In genomic region chr17:16243811-16244567, GRCh38 we compare ENCODE assay signal across 17 cellular contexts. TPM values are rescaled to one million over a fixed set of nuclear protein-coding genes. Genes with fewer than 3 reads are reported as not detected.
A peak's percentile ranks its signal among the peaks of the same experiment; 100 is the strongest.
DNase-seq lines count a peak whose midpoint lies in the region; ATAC-seq, FAIRE-seq and TF ChIP-seq lines count a peak whose summit lies in the region.
"Had no signal": no experiment of that assay in that cellular context is flagged by ENCODE, and none has a peak within 500 bp of the region (broad histone marks: within the 10 kb centered on the region; RNA-seq: fewer than 3 reads in every experiment).

No MANE protein-coding gene starts in this region.

- no peak overlapping the region for H3K9ac ChIP-seq in HepG2 (ENCODE audit: insufficient read depth, low read depth, low read length)
- peak overlapping the region; percentile 14; the same call in 1 of the 2 replicates for H3K9ac ChIP-seq in iPS-20b (ENCODE audit: low read depth, low read length)

- TF ChIP-seq EP300 in HepG2 (IDR thresholded peaks at IDR 0.05; ENCODE audit: low read depth in 2 of 2, low read length in 2 of 2): no peak
- no peak for TF ChIP-seq EP300 in HepG2 (CRISPR knock-in tag; IDR thresholded peaks at IDR 0.05; ENCODE audit: borderline replicate concordance)

- peak overlapping the region; percentile 48 for H3K27ac ChIP-seq in HepG2 (ENCODE audit: extremely low read length, insufficient read depth, low read length)
- H3K27ac ChIP-seq in right lobe of liver: no peak overlapping the region
- peak overlapping the region; percentile 43 for H3K27ac ChIP-seq in iPS-20b (ENCODE audit: low read length)
- H3K27ac ChIP-seq in testis: no peak overlapping the region
- H3K27ac ChIP-seq: body of pancreas, heart right ventricle, ovary had no signal

- no TSS peak for BruUV-seq in HepG2 (replicated peaks; lab: Mats Ljungman, UMichigan)

- FAIRE-seq in HepG2 (lab: Jason Lieb, UNC): no peak
- FAIRE-seq: RCC 7860, urothelium cell line had no signal

- H3K36me3 ChIP-seq in HepG2 (replicated peaks in 1 of 2; ENCODE audit: control insufficient read depth in 1 of 2, insufficient read depth in 2 of 2, low read length in 2 of 2) (no peaks in the 10 kb centered on the region), right lobe of liver (no peaks in the 10 kb centered on the region), iPS-20b (ENCODE audit: insufficient read depth, low read depth, low read length) (no peaks in the 10 kb centered on the region), testis (ENCODE audit: low read depth, missing control alignments) (no peaks in the 10 kb centered on the region)
- H3K36me3 ChIP-seq: ovary had no signal

- H3K79me2 ChIP-seq in HepG2 (ENCODE audit: insufficient read depth, low read length): no peaks in the 10 kb centered on the region

- DNase-seq in HepG2 (ENCODE audit: low spot score) (peak; percentile 26), right lobe of liver (no peak), type B pancreatic cell (ENCODE audit: extremely low spot score, unreplicated experiment) (no peak), testis (no peak)
- peak; percentile 55 for DNase-seq in activated CD4-positive, alpha-beta memory T cell treated with anti-CD3 and anti-CD28 coated beads for 36 hours
- DNase-seq in effector CD8-positive, alpha-beta T cell (lab: John Stamatoyannopoulos, UW): no peak
- DNase-seq: activated CD8-positive, alpha-beta T cell treated with anti-CD3 and anti-CD28 coated beads for 36 hours; activated naive CD4-positive, alpha-beta T cell treated with anti-CD3 and anti-CD28 coated beads, Interleukin-2, amount 10 ng/mL, durations not matched to agents 7 days and 5 days; body of pancreas; heart right ventricle; ovary; stimulated activated naive B cell treated with anti-CD40 and anti-IgM and Interleukin-4, amounts not matched to agents 10 μg/mL and 1 μg/mL and 100 μg/mL, for 72 hours had no signal

- H3K4me1 ChIP-seq in HepG2 (ENCODE audit: insufficient read depth, low read length) (peaks cover 64% of the 10 kb centered on the region), right lobe of liver (peaks cover 0 to 3% (median 0%) of the 10 kb centered on the region in 4 donors), iPS-20b (ENCODE audit: insufficient read depth, low read length) (peaks cover 6% of the 10 kb centered on the region; the same call in 1 of the 2 replicates), testis (no peaks in the 10 kb centered on the region)
- H3K4me1 ChIP-seq: body of pancreas, heart right ventricle had no signal

- H3K36me3 Mint-ChIP-seq in activated CD4-positive, alpha-beta memory T cell treated with anti-CD3 and anti-CD28 coated beads for 36 hours: peaks cover 12% of the 10 kb centered on the region
- H3K36me3 Mint-ChIP-seq in type B pancreatic cell: peaks cover 15% of the 10 kb centered on the region

- H4K20me1 ChIP-seq in HepG2 (ENCODE audit: insufficient read depth, low read length): no peaks in the 10 kb centered on the region

- H3K27me3 ChIP-seq in HepG2 (ENCODE audit: control insufficient read depth in 1 of 2, insufficient read depth in 2 of 2, low read length in 2 of 2): no peaks in the 10 kb centered on the region
- no peaks in the 10 kb centered on the region for H3K27me3 ChIP-seq in right lobe of liver
- no peaks in the 10 kb centered on the region for H3K27me3 ChIP-seq in iPS-20b (ENCODE audit: insufficient read depth, low read length)
- H3K27me3 ChIP-seq in testis: no peaks in the 10 kb centered on the region
- H3K27me3 ChIP-seq: body of pancreas, heart right ventricle, ovary had no signal

- no peaks in the 10 kb centered on the region for H3K9me3 Mint-ChIP-seq in activated CD4-positive, alpha-beta memory T cell treated with anti-CD3 and anti-CD28 coated beads for 36 hours
- H3K9me3 Mint-ChIP-seq in type B pancreatic cell: no peaks in the 10 kb centered on the region
- H3K9me3 Mint-ChIP-seq: activated CD8-positive, alpha-beta T cell treated with anti-CD3 and anti-CD28 coated beads for 36 hours; activated naive CD4-positive, alpha-beta T cell treated with anti-CD3 and anti-CD28 coated beads, Interleukin-2, amount 10 ng/mL, durations not matched to agents 7 days and 5 days; IgD-negative memory B cell had no signal

- 78% methylated on average over 9 of the region's 9 CpGs for WGBS in HepG2 (ENCODE audit: low lambda C conversion rate)
- 84% methylated on average over 9 of the region's 9 CpGs for WGBS in right lobe of liver (ENCODE audit: insufficient coverage, low coverage, low lambda C conversion rate, missing lambda C conversion rate)
- WGBS in testis, 2 donors: 84 to 89% methylated on average over 9 of the region's 9 CpGs

- H3K9me3 ChIP-seq in HepG2 (ENCODE audit: low read length): no peaks in the 10 kb centered on the region
- H3K9me3 ChIP-seq in right lobe of liver: no peaks in the 10 kb centered on the region
- H3K9me3 ChIP-seq in iPS-20b (ENCODE audit: insufficient read depth, low read depth, low read length): no peaks in the 10 kb centered on the region
- H3K9me3 ChIP-seq in testis: no peaks in the 10 kb centered on the region
- H3K9me3 ChIP-seq: body of pancreas, heart right ventricle, ovary had no signal

- H3K4me3 Mint-ChIP-seq in activated CD4-positive, alpha-beta memory T cell treated with anti-CD3 and anti-CD28 coated beads for 36 hours: no peak overlapping the region
- H3K4me3 Mint-ChIP-seq in type B pancreatic cell: no peak overlapping the region
- H3K4me3 Mint-ChIP-seq: activated CD8-positive, alpha-beta T cell treated with anti-CD3 and anti-CD28 coated beads for 36 hours; activated naive CD4-positive, alpha-beta T cell treated with anti-CD3 and anti-CD28 coated beads, Interleukin-2, amount 10 ng/mL, durations not matched to agents 7 days and 5 days; IgD-negative memory B cell; stimulated activated naive B cell treated with anti-CD40 and anti-IgM and Interleukin-4, amounts not matched to agents 10 μg/mL and 1 μg/mL and 100 μg/mL, for 72 hours had no signal

- TF ChIP-seq RAD21 in HepG2 (CRISPR knock-in tag; IDR thresholded peaks at IDR 0.05): no peak

- no peak overlapping the region for H2AFZ ChIP-seq in HepG2 (ENCODE audit: low read length)

- TF ChIP-seq POLR2A in HepG2 (IDR thresholded peaks at IDR 0.05; ENCODE audit: insufficient read depth in 1 of 2, low read depth in 2 of 2, low read length in 2 of 2) (no peak), right lobe of liver (IDR thresholded peaks at IDR 0.05) (no peak), testis (IDR thresholded peaks at IDR 0.05) (no peak)

- TF ChIP-seq CTCF in HepG2 (CRISPR knock-in tag; IDR thresholded peaks at IDR 0.05): no peak
- TF ChIP-seq CTCF in right lobe of liver (IDR thresholded peaks at IDR 0.05): no peak
- no peak for TF ChIP-seq CTCF in type B pancreatic cell (conservative IDR thresholded peaks at IDR 0.05)
- no peak for TF ChIP-seq CTCF in testis (IDR thresholded peaks at IDR 0.05)

- CTCF ChIA-PET in HepG2 (lab: Yijun Ruan, JAX; ENCODE audit: low intra/inter-chr PET ratio, low total read pairs): no interaction called here
- CTCF ChIA-PET in activated CD4-positive, alpha-beta memory T cell treated with anti-CD3 and anti-CD28 coated beads for 36 hours (lab: Charles Lee): no interaction called here

- H3K27me3 Mint-ChIP-seq in activated CD4-positive, alpha-beta memory T cell treated with anti-CD3 and anti-CD28 coated beads for 36 hours: no peaks in the 10 kb centered on the region
- H3K27me3 Mint-ChIP-seq in type B pancreatic cell: no peaks in the 10 kb centered on the region
- H3K27me3 Mint-ChIP-seq: activated CD8-positive, alpha-beta T cell treated with anti-CD3 and anti-CD28 coated beads for 36 hours; activated naive CD4-positive, alpha-beta T cell treated with anti-CD3 and anti-CD28 coated beads, Interleukin-2, amount 10 ng/mL, durations not matched to agents 7 days and 5 days; IgD-negative memory B cell; stimulated activated naive B cell treated with anti-CD40 and anti-IgM and Interleukin-4, amounts not matched to agents 10 μg/mL and 1 μg/mL and 100 μg/mL, for 72 hours had no signal

- POLR2A ChIA-PET in HepG2 (lab: Yijun Ruan, JAX): interaction anchor here (1.0 to 1.8 kb wide), 3 partner anchors 27 to 42 kb away, joined by 3 to 6 read pairs (median 3); partner anchors contain the start of genes NCOR1 and PIGL
- POLR2A ChIA-PET in activated CD4-positive, alpha-beta memory T cell treated with anti-CD3 and anti-CD28 coated beads for 36 hours (lab: Charles Lee): no interaction called here

- no peak overlapping the region for H3K4me3 ChIP-seq in HepG2 (replicated peaks in 1 of 3; ENCODE audit: insufficient read depth in 1 of 3, low read depth in 2 of 3, low read length in 3 of 3)
- no peak overlapping the region for H3K4me3 ChIP-seq in right lobe of liver
- H3K4me3 ChIP-seq in iPS-20b (ENCODE audit: low read length): no peak overlapping the region
- H3K4me3 ChIP-seq in testis: no peak overlapping the region
- H3K4me3 ChIP-seq: body of pancreas, heart right ventricle, ovary had no signal

- H3K4me1 Mint-ChIP-seq in activated CD4-positive, alpha-beta memory T cell treated with anti-CD3 and anti-CD28 coated beads for 36 hours (ENCODE audit: low read depth): peaks cover 12% of the 10 kb centered on the region
- peaks cover 7% of the 10 kb centered on the region for H3K4me1 Mint-ChIP-seq in type B pancreatic cell (ENCODE audit: unreplicated experiment)

- H3K27ac Mint-ChIP-seq in activated CD4-positive, alpha-beta memory T cell treated with anti-CD3 and anti-CD28 coated beads for 36 hours: peak overlapping the region; percentile 9
- H3K27ac Mint-ChIP-seq in type B pancreatic cell: peak overlapping the region; percentile 26
- H3K27ac Mint-ChIP-seq: activated CD8-positive, alpha-beta T cell treated with anti-CD3 and anti-CD28 coated beads for 36 hours; activated naive CD4-positive, alpha-beta T cell treated with anti-CD3 and anti-CD28 coated beads, Interleukin-2, amount 10 ng/mL, durations not matched to agents 7 days and 5 days; stimulated activated naive B cell treated with anti-CD40 and anti-IgM and Interleukin-4, amounts not matched to agents 10 μg/mL and 1 μg/mL and 100 μg/mL, for 72 hours had no signal

- no peak overlapping the region for H3K4me2 ChIP-seq in HepG2 (ENCODE audit: low read depth, low read length)

- ATAC-seq in HepG2 (peak; percentile 50), right lobe of liver (no peak), HG03196 (IDR thresholded peaks at IDR 0.05; ENCODE audit: unreplicated experiment) (no peak)
- ATAC-seq: activated CD8-positive, alpha-beta T cell treated with anti-CD3 and anti-CD28 coated beads for 36 hours; body of pancreas; heart right ventricle; stimulated activated naive B cell treated with anti-CD40 and anti-IgM and Interleukin-4, amounts not matched to agents 10 μg/mL and 1 μg/mL and 100 μg/mL, for 72 hours had no signal

- in situ Hi-C loops in HepG2 (cut with HindIII; ENCODE audit: extremely low pct_ligation_motif_present, low pct_unique_long_range_greater_than_20kb): no loop called here

- intact Hi-C loops in HepG2 (cut with micrococcal nuclease; ENCODE audit: unreplicated experiment): no loop called here
- intact Hi-C loops in right lobe of liver (cut with DNase I): no loop called here
- intact Hi-C loops in activated CD4-positive, alpha-beta memory T cell treated with anti-CD3 and anti-CD28 coated beads for 36 hours (cut with micrococcal nuclease): no loop called here
- intact Hi-C loops in testis (cut with DNase I; ENCODE audit: low total_unique reads): no loop called here

RNA-seq across cellular contexts. Expression of gene PIGL, which starts 27.0 kb away (rescaled TPM):
- total RNA-seq in HepG2 (2016; rRNA removed; fragmentation: Illumina TruSeq; extraction: Trizol) (9.8 and 28.5 TPM in 2 replicates), right lobe of liver (10 to 100 TPM in 5 of 6 experiments, 1 to 10 TPM in 1; 8.5 to 29.7 (median 14.9) TPM), type B pancreatic cell (ENCODE audit: low replicate concordance) (26.5 and 29.7 TPM in 2 replicates), testis (10 to 100 TPM; 74.1 to 93.9 TPM)
- total RNA-seq in HepG2 (2016; cell fraction: cytosol; rRNA removed; fragmentation: Illumina TruSeq; extraction: Trizol; ENCODE audit: low read depth): 7.4 and 8.4 TPM in 2 replicates
- 9.8 and 25.0 TPM in 2 replicates for total RNA-seq in HepG2 (2016; cell fraction: insoluble cytoplasmic fraction; rRNA removed; fragmentation: Illumina TruSeq; extraction: Trizol)
- total RNA-seq in HepG2 (2016; cell fraction: membrane; rRNA removed; fragmentation: Illumina TruSeq; extraction: Trizol): 8.9 and 10.6 TPM in 2 replicates
- total RNA-seq in HepG2 (2016; cell fraction: nucleus; rRNA removed; fragmentation: Illumina TruSeq; extraction: Trizol): 39.8 and 46.5 TPM in 2 replicates
- polyA plus RNA-seq in HepG2 (2011; rRNA removed) (63.8 and 89.6 TPM in 2 replicates), testis (ENCODE audit: insufficient read depth, low read depth, low replicate concordance) (31.3 TPM)
- polyA plus RNA-seq in HepG2 (2011; cell fraction: cytosol; rRNA removed): 27.7 and 28.2 TPM in 2 replicates
- polyA plus RNA-seq in HepG2 (2011; cell fraction: nucleus; rRNA removed): 389 and 455 TPM in 2 replicates
- 42.2 and 50.5 TPM in 2 replicates for polyA plus RNA-seq in HepG2 (2012)
- polyA plus RNA-seq in HepG2 (2016; cell fraction: cytosol; fragmentation: Illumina TruSeq; extraction: Trizol; ENCODE audit: low read depth): 3.6 and 3.9 TPM in 2 replicates
- 9.6 and 11.6 TPM in 2 replicates for polyA plus RNA-seq in HepG2 (2016; cell fraction: insoluble cytoplasmic fraction; fragmentation: Illumina TruSeq; extraction: Trizol; ENCODE audit: low read depth)
- polyA plus RNA-seq in HepG2 (2016; cell fraction: membrane; fragmentation: Illumina TruSeq; extraction: Trizol; ENCODE audit: low read depth): 4.3 and 5.4 TPM in 2 replicates
- 49.3 and 55.4 TPM in 2 replicates for polyA plus RNA-seq in HepG2 (2016; cell fraction: nucleus; fragmentation: Illumina TruSeq; extraction: Trizol; ENCODE audit: insufficient read depth, low read depth)
- 28.9 and 42.8 TPM in 2 replicates for polyA minus RNA-seq in HepG2 (2011; rRNA and poly(A)+ RNA removed; ENCODE audit: low replicate concordance)
- 9.2 and 9.4 TPM in 2 replicates for polyA minus RNA-seq in HepG2 (2011; cell fraction: cytosol; rRNA and poly(A)+ RNA removed)
- polyA minus RNA-seq in HepG2 (2011; cell fraction: nucleus; rRNA and poly(A)+ RNA removed): 78.7 and 99.5 TPM in 2 replicates
- total RNA-seq in activated CD4-positive, alpha-beta memory T cell treated with anti-CD3 and anti-CD28 coated beads for 36 hours: 10 to 100 TPM; 31.6 to 33.7 TPM

RNA-seq across cellular contexts. Expression of gene NCOR1, which starts 28.7 kb away (rescaled TPM):
- total RNA-seq in HepG2 (2016; rRNA removed; fragmentation: Illumina TruSeq; extraction: Trizol) (57.0 and 80.4 TPM in 2 replicates), right lobe of liver (10 to 100 TPM; 52.6 to 76.8 (median 65.1) TPM), type B pancreatic cell (ENCODE audit: low replicate concordance) (122 and 133 TPM in 2 replicates), testis (100 to 1,000 TPM; 270 to 281 TPM)
- total RNA-seq in HepG2 (2016; cell fraction: cytosol; rRNA removed; fragmentation: Illumina TruSeq; extraction: Trizol; ENCODE audit: low read depth): 22.7 and 28.3 TPM in 2 replicates
- total RNA-seq in HepG2 (2016; cell fraction: insoluble cytoplasmic fraction; rRNA removed; fragmentation: Illumina TruSeq; extraction: Trizol): 55.2 and 73.8 TPM in 2 replicates
- total RNA-seq in HepG2 (2016; cell fraction: membrane; rRNA removed; fragmentation: Illumina TruSeq; extraction: Trizol): 34.0 and 36.2 TPM in 2 replicates
- total RNA-seq in HepG2 (2016; cell fraction: nucleus; rRNA removed; fragmentation: Illumina TruSeq; extraction: Trizol): 89.2 and 101 TPM in 2 replicates
- polyA plus RNA-seq in HepG2 (2011; rRNA removed) (65.5 and 71.7 TPM in 2 replicates), testis (ENCODE audit: insufficient read depth, low read depth, low replicate concordance) (88.6 TPM)
- 55.8 and 62.9 TPM in 2 replicates for polyA plus RNA-seq in HepG2 (2011; cell fraction: cytosol; rRNA removed)
- 116 and 122 TPM in 2 replicates for polyA plus RNA-seq in HepG2 (2011; cell fraction: nucleus; rRNA removed)
- polyA plus RNA-seq in HepG2 (2012): 42.3 and 47.6 TPM in 2 replicates
- 3.8 and 4.9 TPM in 2 replicates for polyA plus RNA-seq in HepG2 (2016; cell fraction: cytosol; fragmentation: Illumina TruSeq; extraction: Trizol; ENCODE audit: low read depth)
- 80.6 and 82.5 TPM in 2 replicates for polyA plus RNA-seq in HepG2 (2016; cell fraction: insoluble cytoplasmic fraction; fragmentation: Illumina TruSeq; extraction: Trizol; ENCODE audit: low read depth)
- polyA plus RNA-seq in HepG2 (2016; cell fraction: membrane; fragmentation: Illumina TruSeq; extraction: Trizol; ENCODE audit: low read depth): 11.3 TPM in 2 replicates
- polyA plus RNA-seq in HepG2 (2016; cell fraction: nucleus; fragmentation: Illumina TruSeq; extraction: Trizol; ENCODE audit: insufficient read depth, low read depth): 85.3 and 89.2 TPM in 2 replicates
- polyA minus RNA-seq in HepG2 (2011; rRNA and poly(A)+ RNA removed; ENCODE audit: low replicate concordance): 273 and 332 TPM in 2 replicates
- polyA minus RNA-seq in HepG2 (2011; cell fraction: cytosol; rRNA and poly(A)+ RNA removed): 62.3 and 64.1 TPM in 2 replicates
- polyA minus RNA-seq in HepG2 (2011; cell fraction: nucleus; rRNA and poly(A)+ RNA removed): 263 and 278 TPM in 2 replicates
- 100 to 1,000 TPM; 104 to 112 TPM for total RNA-seq in activated CD4-positive, alpha-beta memory T cell treated with anti-CD3 and anti-CD28 coated beads for 36 hours

Comparison
In these comparisons a context has a peak if more than half of its experiments do, and no peak if none do; other contexts are left out.
1. DNase-seq: peak in HepG2 (single experiment) and activated CD4-positive, alpha-beta memory T cell treated with anti-CD3 and anti-CD28 coated beads for 36 hours (single experiment); none in right lobe of liver (0 of 3), type B pancreatic cell (single experiment), testis (single experiment) and effector CD8-positive, alpha-beta T cell (single experiment).
2. H3K27ac ChIP-seq: peak in HepG2 (single experiment) and iPS-20b (single experiment); none in right lobe of liver (0 of 3) and testis (0 of 2).